Comparison of ENCODE assay signal across 13 cellular contexts in genomic region chr10:127013251-127013656, GRCh38.
DNase-seq lines count a peak whose midpoint lies in the region; ATAC-seq and TF ChIP-seq lines count a peak whose summit lies in the region.
"Had no signal": no experiment of that assay in that cellular context is flagged by ENCODE, and none has a peak within 500 bp of the region (broad histone marks: within the 10 kb centered on the region; RNA-seq: fewer than 3 reads in every experiment).

No MANE protein-coding gene starts in this region.

- H3K9me3 Mint-ChIP-seq in nephron = no peaks in the 10 kb centered on the region
- H3K9me3 Mint-ChIP-seq: natural killer cell had no signal

- H3K27me3 Mint-ChIP-seq in nephron (ENCODE audit: low read depth) = no peaks in the 10 kb centered on the region

- H3K4me3 ChIP-seq in ascending aorta = peak overlapping the region in 1 of 2 donors; percentile 14
- H3K4me3 ChIP-seq: upper lobe of left lung had no signal

- peaks cover 0 to 14% of the 10 kb centered on the region in 2 donors for H3K4me1 ChIP-seq in ascending aorta

- DNase-seq in ELF-1 (ENCODE audit: low read depth, low spot score) = peak; percentile 23
- no peak for DNase-seq in ascending aorta (ENCODE audit: low spot score in 2 of 2)
- DNase-seq in left ventricle myocardium superior = peak; percentile 46
- DNase-seq in NCI-H748 (lab: John Stamatoyannopoulos, UW; ENCODE audit: unreplicated experiment) = no peak
- DNase-seq in NCI-H510A treated with DMSO at 0.1 percent for 48 hours (lab: John Stamatoyannopoulos, UW) = no peak
- no peak for DNase-seq in nucleus accumbens (lab: John Stamatoyannopoulos, UW)
- DNase-seq: activated CD8-positive, alpha-beta memory T cell treated with anti-CD3 and anti-CD28 coated beads for 24 hours; natural killer cell; stimulated activated CD4-positive, alpha-beta T cell treated with anti-CD3 and anti-CD28 coated beads, Interleukin-4, amount 100 ng/mL, for 4 hours had no signal

- H3K9me3 ChIP-seq in ascending aorta = no peaks in the 10 kb centered on the region
- H3K9me3 ChIP-seq: upper lobe of left lung had no signal

- ATAC-seq in left ventricle myocardium superior (peak; percentile 67), HG02840 (IDR thresholded peaks at IDR 0.05; ENCODE audit: low FRiP score, unreplicated experiment) (no peak)
- ATAC-seq: activated T-helper 17 cell treated with anti-CD3 and anti-CD28 coated beads, Interleukin-2, amount 50 U/mL, for 72 hours had no signal

- peaks cover 0 to 37% of the 10 kb centered on the region in 2 donors for H3K36me3 ChIP-seq in ascending aorta

- no peak for TF ChIP-seq CTCF in ascending aorta (IDR thresholded peaks at IDR 0.05)
- no peak for TF ChIP-seq CTCF in nephron (IDR thresholded peaks at IDR 0.05; ENCODE audit: unreplicated experiment in 3 of 3)

- H3K36me3 Mint-ChIP-seq in nephron (ENCODE audit: low read depth) = peaks cover 35% of the 10 kb centered on the region
- H3K36me3 Mint-ChIP-seq: natural killer cell had no signal

- peak overlapping the region in 1 of 3 experiments; percentile 19 for H3K4me3 Mint-ChIP-seq in nephron
- H3K4me3 Mint-ChIP-seq: activated T-helper 17 cell treated with anti-CD3 and anti-CD28 coated beads, Interleukin-2, amount 50 U/mL, for 72 hours; natural killer cell had no signal

- peak overlapping the region; percentile 73 to 81 (median 77) for H3K27ac Mint-ChIP-seq in nephron
- H3K27ac Mint-ChIP-seq: activated T-helper 17 cell treated with anti-CD3 and anti-CD28 coated beads, Interleukin-2, amount 50 U/mL, for 72 hours; natural killer cell had no signal

- H3K4me1 Mint-ChIP-seq in nephron = peaks cover 19% of the 10 kb centered on the region
- H3K4me1 Mint-ChIP-seq: activated T-helper 17 cell treated with anti-CD3 and anti-CD28 coated beads, Interleukin-2, amount 50 U/mL, for 72 hours had no signal

- intact Hi-C loops in ascending aorta (cut with DNase I) = loop anchor here (5.0 kb wide), 1 partner anchor 106 kb away; the partner anchor contains the start of gene DOCK1
- intact Hi-C loops in left ventricle myocardium superior (cut with micrococcal nuclease) = no loop called here

- no peaks in the 10 kb centered on the region for H3K27me3 ChIP-seq in ascending aorta
- H3K27me3 ChIP-seq: upper lobe of left lung had no signal

- peak overlapping the region; percentile 6 to 20 for H3K27ac ChIP-seq in ascending aorta
- H3K27ac ChIP-seq: upper lobe of left lung had no signal

Comparison
In these comparisons a context has a peak if more than half of its experiments do, and no peak if none do; other contexts are left out.
1. DNase-seq: peak in ELF-1 (single experiment) and left ventricle myocardium superior (single experiment); none in ascending aorta (0 of 2), NCI-H748 (single experiment), NCI-H510A treated with DMSO at 0.1 percent for 48 hours (single experiment) and nucleus accumbens (0 of 56).